Comparison of ENCODE assay signal across 1 cellular context in genomic region chr4:92099851-92100250, GRCh38.
TF ChIP-seq lines count a peak whose summit lies in the region.

No MANE protein-coding gene starts in this region.

TF ChIP-seq in HCT116, 20 proteins besides CTCF, POLR2A, EP300 and RAD21 (continued from another document):
- TF ChIP-seq REST (IDR thresholded peaks at IDR 0.05; ENCODE audit: low read depth) (no peak), SP1 (IDR thresholded peaks at IDR 0.05; ENCODE audit: low read depth) (no peak), ZNF274 (IDR thresholded peaks at IDR 0.05; ENCODE audit: low read depth, low read length) (no peak), JUND (IDR thresholded peaks at IDR 0.05) (no peak), YY1 (IDR thresholded peaks at IDR 0.05; ENCODE audit: extremely low read depth, insufficient replicate concordance, low read depth, low read length) (no peak), CBX3 (IDR thresholded peaks at IDR 0.05; ENCODE audit: low read depth) (no peak), EZH2phosphoT487 (IDR thresholded peaks at IDR 0.05; ENCODE audit: borderline replicate concordance) (no peak), SIN3A (IDR thresholded peaks at IDR 0.05; ENCODE audit: low read depth) (no peak), TCF7L2 (IDR thresholded peaks at IDR 0.05; ENCODE audit: borderline replicate concordance, extremely low read depth, insufficient read depth, insufficient read length) (no peak)
